1 cellular context compared by ENCODE assay signal in genomic region chr1:44616284-44616990, GRCh38.
TF ChIP-seq lines count a peak whose summit lies in the region.

No MANE protein-coding gene starts in this region.

TF ChIP-seq in HepG2, 621 proteins besides CTCF, POLR2A, EP300 and RAD21:
- TF ChIP-seq SIX1 (CRISPR knock-in tag; IDR thresholded peaks at IDR 0.05; ENCODE audit: borderline replicate concordance) (no peak), KLF9 (CRISPR knock-in tag; IDR thresholded peaks at IDR 0.05; ENCODE audit: low read depth) (no peak), ZNF629 (CRISPR knock-in tag; conservative IDR thresholded peaks at IDR 0.05) (peak; percentile 69), ZNF574 (CRISPR knock-in tag; IDR thresholded peaks at IDR 0.05) (peak; percentile 88), TBX2 (CRISPR knock-in tag; IDR thresholded peaks at IDR 0.05; ENCODE audit: borderline replicate concordance) (no peak)
